17 cellular contexts compared by ENCODE assay signal in the genomic region with DNA sequence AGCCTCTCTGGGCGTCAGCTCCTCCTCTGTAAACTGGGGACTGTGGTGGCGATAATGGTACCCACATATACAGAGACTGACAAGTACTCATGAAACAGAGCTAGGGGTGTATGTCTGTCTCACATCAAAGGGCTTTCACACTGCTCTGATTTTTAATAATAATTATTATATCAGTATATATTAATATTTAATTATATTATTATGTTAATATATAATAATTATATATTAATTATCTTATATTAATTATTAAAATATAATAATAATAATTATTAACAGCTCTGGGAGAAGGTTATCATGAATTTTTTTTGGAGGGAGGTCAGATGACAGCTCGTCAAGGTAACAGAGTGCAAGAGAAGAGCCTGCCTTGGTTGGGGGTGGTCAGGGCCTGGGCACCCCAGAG.
"Had no signal": no experiment of that assay in that cellular context is flagged by ENCODE, and none has a peak within 500 bp of the region (broad histone marks: within the 10 kb centered on the region; RNA-seq: fewer than 3 reads in every experiment).

No MANE protein-coding gene starts in this region.

- H3K9me3 Mint-ChIP-seq: activated CD4-positive, alpha-beta memory T cell treated with anti-CD3 and anti-CD28 coated beads for 36 hours; mesothelial cell of epicardium; T-helper 1 cell treated with Interleukin-12 subunit alpha and Interleukin-12 subunit beta and Interleukin-4 antibody, amounts not matched to agents 30 μg/mL and 1 μg/mL, for 36 hours had no signal

- H3K4me3 Mint-ChIP-seq: activated CD4-positive, alpha-beta memory T cell treated with anti-CD3 and anti-CD28 coated beads for 36 hours; mesothelial cell of epicardium; T-helper 1 cell treated with Interleukin-12 subunit alpha and Interleukin-12 subunit beta and Interleukin-4 antibody, amounts not matched to agents 30 μg/mL and 1 μg/mL, for 36 hours had no signal

- H3K27me3 Mint-ChIP-seq: activated CD4-positive, alpha-beta memory T cell treated with anti-CD3 and anti-CD28 coated beads for 36 hours had no signal

- H3K36me3 Mint-ChIP-seq: activated CD4-positive, alpha-beta memory T cell treated with anti-CD3 and anti-CD28 coated beads for 36 hours; mesothelial cell of epicardium had no signal

- H3K9ac ChIP-seq: SK-N-SH had no signal

- H3K9me3 ChIP-seq: lower lobe of right lung, psoas muscle, right lobe of liver, SK-N-SH, spleen, transverse colon had no signal

- H3K4me3 ChIP-seq: lower lobe of right lung, psoas muscle, right lobe of liver, transverse colon had no signal

- DNase-seq: activated CD4-positive, alpha-beta memory T cell treated with anti-CD3 and anti-CD28 coated beads for 36 hours; activated CD8-positive, alpha-beta memory T cell treated with anti-CD3 and anti-CD28 coated beads, Interleukin-2, amount 50 U/mL, for 4 hours; activated naive CD4-positive, alpha-beta T cell treated with anti-CD3 and anti-CD28 coated beads, Interleukin-2, amount 50 U/mL, for 16 hours; anterior cingulate cortex; hypothalamus; lower lobe of right lung; psoas muscle; right lobe of liver; SK-N-SH; stimulated activated CD4-positive, alpha-beta T cell treated with anti-CD3 and anti-CD28 coated beads, Interleukin-1b, Interleukin-23, amount 100 ng/mL, for 48 hours; stimulated activated naive CD4-positive, alpha-beta T cell; substantia nigra; transverse colon had no signal

- H3K4me1 Mint-ChIP-seq: mesothelial cell of epicardium had no signal

- H3K27ac Mint-ChIP-seq: mesothelial cell of epicardium had no signal

- H3K27me3 ChIP-seq: right lobe of liver, spleen, transverse colon had no signal

- H3K27ac ChIP-seq: lower lobe of right lung, psoas muscle, right lobe of liver, transverse colon had no signal

- H3K4me2 ChIP-seq: SK-N-SH had no signal

- H3K4me1 ChIP-seq: psoas muscle, right lobe of liver had no signal

- ATAC-seq: esophagus mucosa, lower lobe of right lung, psoas muscle, right lobe of liver had no signal

- H3K36me3 ChIP-seq: lower lobe of right lung, right lobe of liver, spleen, transverse colon had no signal
